In the genomic region with DNA sequence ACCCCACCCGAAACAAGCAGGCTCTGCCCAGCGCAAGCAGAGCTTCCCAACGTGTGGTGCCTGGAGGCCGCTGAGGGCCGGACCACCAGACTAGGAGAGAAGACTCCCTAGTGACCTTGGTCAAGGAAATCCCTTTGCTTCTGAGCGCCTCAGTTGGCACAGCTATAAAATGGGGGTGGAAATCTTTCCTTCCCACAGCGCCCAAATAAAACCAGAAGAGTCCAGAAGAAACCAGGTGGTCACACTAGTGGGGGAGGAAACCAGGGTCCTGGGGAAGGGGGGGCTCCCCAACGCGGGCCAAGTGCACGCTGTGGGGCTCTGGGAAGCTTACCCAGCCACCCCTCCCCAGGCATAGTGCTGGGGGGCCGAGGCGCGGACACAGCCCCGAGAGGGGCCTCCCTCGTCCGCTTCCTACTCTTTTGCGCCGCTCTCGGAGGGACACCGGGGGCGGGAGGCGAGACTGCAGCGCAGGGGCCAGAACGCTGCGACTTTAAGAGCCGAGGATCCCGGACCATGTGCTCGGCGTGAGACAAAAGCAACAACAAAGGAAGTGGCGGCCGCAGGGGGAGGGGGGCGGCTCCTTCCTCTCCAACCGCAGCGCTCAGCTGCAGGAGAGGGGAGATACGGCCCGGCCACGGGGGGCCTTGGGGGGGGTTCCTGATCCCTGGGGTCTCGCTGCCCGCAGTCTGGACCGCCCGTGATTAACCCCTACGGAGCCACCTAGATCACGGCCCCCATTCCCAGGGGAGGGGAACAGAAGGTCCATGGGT, we compare ENCODE assay signal across 8 cellular contexts. TPM values are rescaled to one million over a fixed set of nuclear protein-coding genes. Genes with fewer than 3 reads are reported as not detected.
A peak's percentile ranks its signal among the peaks of the same experiment; 100 is the strongest.
DNase-seq lines count a peak whose midpoint lies in the region; TF ChIP-seq lines count a peak whose summit lies in the region.

No MANE protein-coding gene starts in this region.

- H3K79me2 ChIP-seq in neural cell (replicated peaks; ENCODE audit: insufficient read depth, low read length): peaks cover 54% of the 10 kb centered on the region

- H3K4me2 ChIP-seq in neural cell (ENCODE audit: low read length): peak overlapping the region; percentile 94

- H3K27me3 ChIP-seq in neural cell (ENCODE audit: insufficient read depth, low read depth, low read length) (no peaks in the 10 kb centered on the region), stomach (no peaks in the 10 kb centered on the region)

- 0 to 1% (median 1%) methylated on average over 15 to 43 of the region's 43 CpGs for WGBS in stomach, 5 donors

- peaks cover 46 to 79% (median 66%) of the 10 kb centered on the region in 4 donors for H3K4me1 ChIP-seq in stomach

- H4K20me1 ChIP-seq in neural cell (ENCODE audit: insufficient read depth): peaks cover 25% of the 10 kb centered on the region

- H3K9me3 ChIP-seq in neural cell (ENCODE audit: low read length) (no peaks in the 10 kb centered on the region), stomach (no peaks in the 10 kb centered on the region)

- no peak for TF ChIP-seq RAD21 in neural cell (conservative IDR thresholded peaks at IDR 0.05)

- peak overlapping the region; percentile 33 for H2AFZ ChIP-seq in neural cell (ENCODE audit: low read depth, low read length)

- H3K4me3 ChIP-seq in foreskin fibroblast (ENCODE audit: low read depth in 1 of 2, low read length in 2 of 2) (peak overlapping the region; percentile 98 to 100), neural cell (ENCODE audit: low read length) (peak overlapping the region; percentile 99), stomach (peak overlapping the region; percentile 82 to 96 (median 91))

- H3K9ac ChIP-seq in neural cell (ENCODE audit: low read length): peak overlapping the region; percentile 96

- no peaks in the 10 kb centered on the region for H3F3A ChIP-seq in neural cell (ENCODE audit: insufficient read depth, low read length, poor library complexity, severe bottlenecking)

- TF ChIP-seq EP300 in neural cell (conservative IDR thresholded peaks at IDR 0.05; ENCODE audit: poor library complexity, severe bottlenecking) (no peak), stomach (IDR thresholded peaks at IDR 0.05) (no peak)

- H3K36me3 ChIP-seq in neural cell (ENCODE audit: insufficient read depth, low read length): no peaks in the 10 kb centered on the region
- H3K36me3 ChIP-seq in stomach: peaks cover 8 to 10% (median 9%) of the 10 kb centered on the region in 4 donors

- peak; percentile 89 for DNase-seq in DMS53 (lab: John Stamatoyannopoulos, UW)
- no peak for DNase-seq in DMS53 treated with DMSO at 0.1 percent for 48 hours (lab: John Stamatoyannopoulos, UW; ENCODE audit: unreplicated experiment)
- DNase-seq in HS-27A (ENCODE audit: low read depth): peak; percentile 20
- peak; percentile 80 for DNase-seq in RWPE1 (ENCODE audit: low spot score)
- peak; percentile 90 for DNase-seq in activated gamma-delta T cell treated with Interleukin-2 at 50 U/mL for 16 hours
- peak; percentile 71 to 88 for DNase-seq in foreskin fibroblast
- peak; percentile 80 for DNase-seq in stomach

- POLR2A ChIA-PET in RWPE1 (lab: Yijun Ruan, JAX; ENCODE audit: low non-redundant PET): interaction anchor here (0.6 to 1.1 kb wide), 4 partner anchors 39 to 97 kb away, joined by 3 to 4 read pairs (median 3); no protein-coding TSS in a partner anchor

- TF ChIP-seq CTCF in RWPE1 (conservative IDR thresholded peaks at IDR 0.05; ENCODE audit: low read depth) (no peak), foreskin fibroblast (IDR thresholded peaks at IDR 0.05; ENCODE audit: low read depth, low read length) (no peak), neural cell (IDR thresholded peaks at IDR 0.05; ENCODE audit: poor library complexity, severe bottlenecking) (no peak), stomach (IDR thresholded peaks at IDR 0.05) (no peak)

- peak overlapping the region; percentile 96 for H3K27ac ChIP-seq in RWPE1
- peak overlapping the region; percentile 99 for H3K27ac ChIP-seq in neural cell (ENCODE audit: low read length)
- H3K27ac ChIP-seq in stomach: peak overlapping the region; percentile 97 to 99 (median 99)

- no peak for TF ChIP-seq POLR2A in stomach (IDR thresholded peaks at IDR 0.05)

- H3K9me2 ChIP-seq in neural cell (ENCODE audit: insufficient read depth, low read length): no peaks in the 10 kb centered on the region

- intact Hi-C loops in stomach (cut with DNase I; ENCODE audit: low total_unique reads): no loop called here

- CTCF ChIA-PET in RWPE1 (lab: Yijun Ruan, JAX): interaction anchor here (0.5 to 1.6 kb wide), 6 partner anchors 16 to 120 kb away, joined by 3 to 6 read pairs (median 4); partner anchors contain the start of gene FAF2

TF ChIP-seq in neural cell, 6 proteins besides CTCF, POLR2A, EP300 and RAD21:
- peak; percentile 56 for TF ChIP-seq MXI1 (conservative IDR thresholded peaks at IDR 0.05; ENCODE audit: poor library complexity, severe bottlenecking)
- no peak for TF ChIP-seq EZH2 (IDR thresholded peaks at IDR 0.05; ENCODE audit: borderline replicate concordance, insufficient read depth, low read length, poor library complexity, severe bottlenecking)
- TF ChIP-seq POLR2AphosphoS5 (IDR thresholded peaks at IDR 0.05): peak; percentile 52

RNA-seq across cellular contexts. Expression of gene RNF44, which starts 0.9 kb away (rescaled TPM):
- polyA plus RNA-seq in neural cell (22.2 and 27.0 TPM in 2 replicates), stomach (10 to 100 TPM; 11.5 to 15.1 (median 13.6) TPM)
- polyA minus RNA-seq in neural cell: 25.1 and 33.0 TPM in 2 replicates
- total RNA-seq in stomach: 100 to 1,000 TPM in 1 of 5 donors, 10 to 100 TPM in 3, 1 to 10 TPM in 1; 6.6 to 176 (median 30.6) TPM

RNA-seq across cellular contexts. Expression of gene CDHR2, which starts 12.8 kb away (rescaled TPM):
- polyA plus RNA-seq in neural cell (0.38 and 1.0 TPM in 2 replicates), stomach (1 to 10 TPM in 1 of 3 donors, under 1 TPM in 2; 0.13 to 1.6 (median 0.76) TPM)
- 0.49 and 0.93 TPM in 2 replicates for polyA minus RNA-seq in neural cell
- 10 to 100 TPM in 3 of 5 donors, 1 to 10 TPM in 2; 9.6 to 18.7 (median 13.4) TPM for total RNA-seq in stomach
